8 cellular contexts compared by ENCODE assay signal in genomic region chrX:72540318-72540717, GRCh38. TPM values are rescaled to one million over a fixed set of nuclear protein-coding genes. Genes with fewer than 3 reads are reported as not detected.
DNase-seq lines count a peak whose midpoint lies in the region; ATAC-seq and TF ChIP-seq lines count a peak whose summit lies in the region.

No MANE protein-coding gene starts in this region.

- no peak overlapping the region for H3K4me3 ChIP-seq in body of pancreas

- intact Hi-C loops in body of pancreas (cut with DNase I): no loop called here

- H3K27ac ChIP-seq in C4-2B: no peak overlapping the region
- H3K27ac ChIP-seq in body of pancreas: no peak overlapping the region

- peaks cover 3% of the 10 kb centered on the region for H3K36me3 Mint-ChIP-seq in activated naive CD4-positive, alpha-beta T cell treated with anti-CD3 and anti-CD28 coated beads, Interleukin-2, amount 10 ng/mL, durations not matched to agents 7 days and 5 days

- no peaks in the 10 kb centered on the region for H3K9me3 ChIP-seq in body of pancreas

- H3K27ac Mint-ChIP-seq in activated naive CD4-positive, alpha-beta T cell treated with anti-CD3 and anti-CD28 coated beads, Interleukin-2, amount 10 ng/mL, durations not matched to agents 7 days and 5 days: no peak overlapping the region

- H3K4me1 ChIP-seq in body of pancreas: no peaks in the 10 kb centered on the region

- no peaks in the 10 kb centered on the region for H3K27me3 ChIP-seq in body of pancreas

- TF ChIP-seq POLR2A in body of pancreas (IDR thresholded peaks at IDR 0.05): no peak

- 5 to 8% methylated on average over 5 of the region's 5 CpGs for WGBS in body of pancreas, 2 donors

- peak; percentile 55 for TF ChIP-seq CTCF in C4-2B (conservative IDR thresholded peaks at IDR 0.05)
- TF ChIP-seq CTCF in body of pancreas (IDR thresholded peaks at IDR 0.05): peak in 6 of 7 experiments; percentile 10 to 44 (median 28)

- H3K9me3 Mint-ChIP-seq in activated naive CD4-positive, alpha-beta T cell treated with anti-CD3 and anti-CD28 coated beads, Interleukin-2, amount 10 ng/mL, durations not matched to agents 7 days and 5 days: no peaks in the 10 kb centered on the region

- no peak overlapping the region for H3K4me3 Mint-ChIP-seq in activated naive CD4-positive, alpha-beta T cell treated with anti-CD3 and anti-CD28 coated beads, Interleukin-2, amount 10 ng/mL, durations not matched to agents 7 days and 5 days

- H3K36me3 ChIP-seq in body of pancreas (replicated peaks in 1 of 2; ENCODE audit: insufficient read depth in 1 of 2, low read depth in 2 of 2): no peaks in the 10 kb centered on the region

- no peaks in the 10 kb centered on the region for H3K27me3 Mint-ChIP-seq in activated naive CD4-positive, alpha-beta T cell treated with anti-CD3 and anti-CD28 coated beads, Interleukin-2, amount 10 ng/mL, durations not matched to agents 7 days and 5 days

- no peaks in the 10 kb centered on the region for H3K4me1 Mint-ChIP-seq in activated naive CD4-positive, alpha-beta T cell treated with anti-CD3 and anti-CD28 coated beads, Interleukin-2, amount 10 ng/mL, durations not matched to agents 7 days and 5 days

- CTCF ChIA-PET in activated naive CD4-positive, alpha-beta T cell treated with anti-CD3 and anti-CD28 coated beads, Interleukin-2, amount 10 ng/mL, durations not matched to agents 7 days and 5 days (lab: Charles Lee): interaction anchor here (1.0 to 1.1 kb wide), 2 partner anchors 10 to 15 kb away, joined by 3 read pairs; no protein-coding TSS in a partner anchor

- peak; percentile 11 for DNase-seq in M059J (ENCODE audit: low read depth)
- DNase-seq in body of pancreas: no peak
- peak; percentile 45 for DNase-seq in left kidney (ENCODE audit: low read depth, low spot score)
- no peak for DNase-seq in activated naive CD4-positive, alpha-beta T cell treated with anti-CD3 and anti-CD28 coated beads, Interleukin-2, amount 10 ng/mL, durations not matched to agents 7 days and 5 days
- DNase-seq in T1000 (lab: John Stamatoyannopoulos, UW): no peak

- ATAC-seq in body of pancreas (peak; percentile 62), HG03378 (IDR thresholded peaks at IDR 0.05; ENCODE audit: unreplicated experiment) (no peak), GM21737 (IDR thresholded peaks at IDR 0.05; ENCODE audit: unreplicated experiment) (no peak)

RNA-seq across cellular contexts. Expression of gene HDAC8, which starts 32.3 kb away (rescaled TPM):
- total RNA-seq in M059J (2014; rRNA removed; shearing (Covaris generic)): 38.3 and 68.8 TPM in 2 replicates
- total RNA-seq in body of pancreas: 10 to 100 TPM; 16.2 to 25.9 TPM

Comparison
In these comparisons a context has a peak if more than half of its experiments do, and no peak if none do; other contexts are left out.
1. DNase-seq: peak in M059J (single experiment) and left kidney (single experiment); none in body of pancreas (0 of 4), activated naive CD4-positive, alpha-beta T cell treated with anti-CD3 and anti-CD28 coated beads, Interleukin-2, amount 10 ng/mL, durations not matched to agents 7 days and 5 days (single experiment) and T1000 (single experiment).